In the genomic region with DNA sequence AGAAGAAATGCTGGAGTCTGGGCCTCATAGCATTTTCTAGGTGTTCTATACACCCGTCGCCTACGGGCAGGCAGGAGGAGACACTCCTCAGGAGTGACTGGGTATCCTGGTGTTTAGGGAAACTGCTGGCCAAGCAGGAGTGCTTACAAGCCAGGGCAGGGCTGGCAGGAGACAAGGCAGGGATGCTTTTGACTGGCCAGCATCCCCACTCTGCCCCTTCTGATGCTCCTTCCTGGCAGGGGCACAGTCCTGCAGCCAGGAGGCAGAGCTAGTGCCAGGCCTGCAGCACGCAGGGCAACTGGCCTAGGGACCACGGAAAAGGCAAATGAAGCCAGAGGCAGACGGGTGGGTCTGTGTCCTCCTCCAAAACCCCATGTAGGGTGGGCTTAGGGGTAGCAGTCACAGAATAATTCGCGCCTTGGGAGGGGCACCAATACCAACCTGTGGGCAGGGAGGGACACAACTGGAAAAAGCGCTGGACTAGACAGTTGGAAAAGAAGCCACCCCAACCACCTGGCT, we compare ENCODE assay signal across 8 cellular contexts. TPM values are rescaled to one million over a fixed set of nuclear protein-coding genes. Genes with fewer than 3 reads are reported as not detected.
DNase-seq lines count a peak whose midpoint lies in the region; ATAC-seq and TF ChIP-seq lines count a peak whose summit lies in the region.

No MANE protein-coding gene starts in this region.

- peak overlapping the region; percentile 79 for H3K27ac Mint-ChIP-seq in activated naive CD8-positive, alpha-beta T cell treated with anti-CD3 and anti-CD28 coated beads for 36 hours

- 78 to 86% methylated on average over 9 of the region's 9 CpGs for WGBS in thyroid gland, 2 donors

- H3K9me3 ChIP-seq in left lung (no peaks in the 10 kb centered on the region), thyroid gland (no peaks in the 10 kb centered on the region)

- TF ChIP-seq CTCF in AG09319 (IDR thresholded peaks at IDR 0.05; ENCODE audit: low read depth, low read length), result peak; percentile 37
- TF ChIP-seq CTCF in HFF-Myc (IDR thresholded peaks at IDR 0.05; ENCODE audit: low read depth, low read length, missing control alignments), result peak; percentile 33
- TF ChIP-seq CTCF in left lung (IDR thresholded peaks at IDR 0.05), result no peak
- TF ChIP-seq CTCF in thyroid gland (IDR thresholded peaks at IDR 0.05), result no peak

- peaks cover 34% of the 10 kb centered on the region for H3K4me1 Mint-ChIP-seq in activated naive CD8-positive, alpha-beta T cell treated with anti-CD3 and anti-CD28 coated beads for 36 hours

- no peaks in the 10 kb centered on the region for H3K9me3 Mint-ChIP-seq in activated naive CD8-positive, alpha-beta T cell treated with anti-CD3 and anti-CD28 coated beads for 36 hours

- H3K4me3 Mint-ChIP-seq in activated naive CD8-positive, alpha-beta T cell treated with anti-CD3 and anti-CD28 coated beads for 36 hours, result peak overlapping the region; percentile 90

- intact Hi-C loops in left lung (cut with DNase I), result no loop called here
- intact Hi-C loops in thyroid gland (cut with DNase I), result no loop called here

- H3K36me3 Mint-ChIP-seq in activated naive CD8-positive, alpha-beta T cell treated with anti-CD3 and anti-CD28 coated beads for 36 hours, result peaks cover 5% of the 10 kb centered on the region

- peaks cover 26 to 56% of the 10 kb centered on the region in 2 donors for H3K4me1 ChIP-seq in left lung
- H3K4me1 ChIP-seq in thyroid gland, result peaks cover 12 to 25% of the 10 kb centered on the region in 2 donors

- ATAC-seq in left lung (no peak), HG03457 (IDR thresholded peaks at IDR 0.05; ENCODE audit: unreplicated experiment) (no peak), HG02938 (IDR thresholded peaks at IDR 0.05; ENCODE audit: unreplicated experiment) (no peak), HG03095 (IDR thresholded peaks at IDR 0.05; ENCODE audit: unreplicated experiment) (no peak)

- no peaks in the 10 kb centered on the region for H3K27me3 ChIP-seq in left lung
- no peaks in the 10 kb centered on the region for H3K27me3 ChIP-seq in thyroid gland

- H3K36me3 ChIP-seq in left lung (peaks cover 0 to 35% of the 10 kb centered on the region in 2 donors), thyroid gland (peaks cover 0 to 8% of the 10 kb centered on the region in 2 donors)

- H3K27ac ChIP-seq in left lung (peak overlapping the region in 1 of 2 donors; percentile 65), thyroid gland (peak overlapping the region in 1 of 3 donors; percentile 50)

- H3K4me3 ChIP-seq in HFF-Myc (replicated peaks; ENCODE audit: low read depth, low read length) (peak overlapping the region; percentile 96), left lung (peak overlapping the region; percentile 67 to 76), thyroid gland (replicated peaks in 1 of 3) (peak overlapping the region in 2 of 3 donors; percentile 41 to 72)

- no peak for DNase-seq in AG09319 (ENCODE audit: extremely low read depth, low read depth)
- DNase-seq in HFF-Myc (ENCODE audit: extremely low read depth, low read depth), result no peak
- DNase-seq in activated naive CD8-positive, alpha-beta T cell treated with anti-CD3 and anti-CD28 coated beads for 36 hours, result no peak
- no peak for DNase-seq in left lung
- DNase-seq in thyroid gland, result no peak

- no peaks in the 10 kb centered on the region for H3K27me3 Mint-ChIP-seq in activated naive CD8-positive, alpha-beta T cell treated with anti-CD3 and anti-CD28 coated beads for 36 hours

- no peak for TF ChIP-seq POLR2A in thyroid gland (IDR thresholded peaks at IDR 0.05)

RNA-seq across cellular contexts. Expression of a gene that starts 4.9 kb away (rescaled TPM):
- 10 to 100 TPM; 71.0 to 73.9 TPM for total RNA-seq in activated naive CD8-positive, alpha-beta T cell treated with anti-CD3 and anti-CD28 coated beads for 36 hours
- total RNA-seq in left lung, result 100 to 1,000 TPM in 1 of 2 donors, 10 to 100 TPM in 1; 60.6 to 106 TPM
- total RNA-seq in thyroid gland, result 10 to 100 TPM; 12.3 to 37.9 (median 22.9) TPM

RNA-seq across cellular contexts. Expression of a gene that starts 43.4 kb away (rescaled TPM):
- under 1 TPM; 0.18 to 0.27 TPM for total RNA-seq in activated naive CD8-positive, alpha-beta T cell treated with anti-CD3 and anti-CD28 coated beads for 36 hours
- total RNA-seq in left lung, result under 1 TPM; 0.42 to 0.85 TPM
- 1 to 10 TPM in 1 of 4 donors, under 1 TPM in 1, not detected in 2; 0.78 to 1.1 TPM for total RNA-seq in thyroid gland

RNA-seq across cellular contexts. Expression of a gene that starts 50.8 kb away (rescaled TPM):
- total RNA-seq in activated naive CD8-positive, alpha-beta T cell treated with anti-CD3 and anti-CD28 coated beads for 36 hours, result 10 to 100 TPM; 72.3 to 72.8 TPM
- total RNA-seq in left lung (10 to 100 TPM; 10.2 to 12.2 TPM), thyroid gland (10 to 100 TPM in 2 of 4 donors, 1 to 10 TPM in 2; 5.4 to 21.2 (median 11.3) TPM)

Comparison
In these comparisons a context has a peak if more than half of its experiments do, and no peak if none do; other contexts are left out.
1. CTCF ChIP-seq: peak in AG09319 (single experiment) and HFF-Myc (single experiment); none in left lung (0 of 2) and thyroid gland (0 of 6).
2. Peak in every context shown above with its lines, with median percentiles within 50 percentile points of each other: H3K4me3 ChIP-seq.